ENCODE assay signal across 12 cellular contexts in genomic region chr11:134762248-134763029, GRCh38.
DNase-seq lines count a peak whose midpoint lies in the region; ATAC-seq and TF ChIP-seq lines count a peak whose summit lies in the region.
"Had no signal": no experiment of that assay in that cellular context is flagged by ENCODE, and none has a peak within 500 bp of the region (broad histone marks: within the 10 kb centered on the region; RNA-seq: fewer than 3 reads in every experiment).

No MANE protein-coding gene starts in this region.

- CTCF ChIA-PET in activated CD8-positive, alpha-beta memory T cell treated with anti-CD3 and anti-CD28 coated beads, Interleukin-2, amount 10 ng/mL, durations not matched to agents 7 days and 5 days (lab: Charles Lee) = no interaction called here

- TF ChIP-seq CTCF in type B pancreatic cell (conservative IDR thresholded peaks at IDR 0.05) = no peak

- peak; percentile 47 for ATAC-seq in activated CD8-positive, alpha-beta memory T cell treated with anti-CD3 and anti-CD28 coated beads, Interleukin-2, amount 10 ng/mL, durations not matched to agents 7 days and 5 days
- ATAC-seq in SK-N-SH treated with all-trans-retinoic acid at 6 μM for 48 hours (no peak), GM19328 (IDR thresholded peaks at IDR 0.05; ENCODE audit: unreplicated experiment) (no peak)

- H3K9me3 Mint-ChIP-seq in activated CD8-positive, alpha-beta memory T cell treated with anti-CD3 and anti-CD28 coated beads, Interleukin-2, amount 10 ng/mL, durations not matched to agents 7 days and 5 days (ENCODE audit: low read depth) = no peaks in the 10 kb centered on the region
- H3K9me3 Mint-ChIP-seq in activated naive CD8-positive, alpha-beta T cell treated with anti-CD3 and anti-CD28 coated beads for 36 hours = peaks cover 2% of the 10 kb centered on the region
- no peaks in the 10 kb centered on the region for H3K9me3 Mint-ChIP-seq in type B pancreatic cell

- H3K36me3 Mint-ChIP-seq in activated CD8-positive, alpha-beta memory T cell treated with anti-CD3 and anti-CD28 coated beads, Interleukin-2, amount 10 ng/mL, durations not matched to agents 7 days and 5 days = no peaks in the 10 kb centered on the region
- H3K36me3 Mint-ChIP-seq in activated naive CD8-positive, alpha-beta T cell treated with anti-CD3 and anti-CD28 coated beads for 36 hours = no peaks in the 10 kb centered on the region
- H3K36me3 Mint-ChIP-seq in type B pancreatic cell = no peaks in the 10 kb centered on the region

- H3K4me1 Mint-ChIP-seq in activated CD8-positive, alpha-beta memory T cell treated with anti-CD3 and anti-CD28 coated beads, Interleukin-2, amount 10 ng/mL, durations not matched to agents 7 days and 5 days = no peaks in the 10 kb centered on the region
- no peaks in the 10 kb centered on the region for H3K4me1 Mint-ChIP-seq in activated naive CD8-positive, alpha-beta T cell treated with anti-CD3 and anti-CD28 coated beads for 36 hours
- peaks cover 4% of the 10 kb centered on the region for H3K4me1 Mint-ChIP-seq in type B pancreatic cell (ENCODE audit: unreplicated experiment)

- H3K27ac Mint-ChIP-seq in activated CD8-positive, alpha-beta memory T cell treated with anti-CD3 and anti-CD28 coated beads, Interleukin-2, amount 10 ng/mL, durations not matched to agents 7 days and 5 days = no peak overlapping the region
- H3K27ac Mint-ChIP-seq in activated naive CD8-positive, alpha-beta T cell treated with anti-CD3 and anti-CD28 coated beads for 36 hours = peak overlapping the region; percentile 60
- H3K27ac Mint-ChIP-seq in type B pancreatic cell = no peak overlapping the region

- DNase-seq in activated CD8-positive, alpha-beta memory T cell treated with anti-CD3 and anti-CD28 coated beads, Interleukin-2, amount 10 ng/mL, durations not matched to agents 7 days and 5 days = no peak
- DNase-seq in activated CD8-positive, alpha-beta memory T cell treated with anti-CD3 and anti-CD28 coated beads, Interleukin-2, amount 50 U/mL, for 4 hours = no peak
- no peak for DNase-seq in activated naive CD8-positive, alpha-beta T cell treated with anti-CD3 and anti-CD28 coated beads for 36 hours
- peak; percentile 25 for DNase-seq in iPS-NIHi11 (ENCODE audit: low spot score)
- peak; percentile 72 for DNase-seq in type B pancreatic cell (ENCODE audit: extremely low spot score, unreplicated experiment)
- no peak for DNase-seq in GM19238 (ENCODE audit: insufficient read length, low spot score)
- DNase-seq: activated CD4-positive, alpha-beta T cell treated with anti-CD3 and anti-CD28 coated beads, Interleukin-2, amount 50 U/mL, for 1 hour; GDM1; GM23248; trophoblast cell had no signal

- H3K27me3 Mint-ChIP-seq in activated CD8-positive, alpha-beta memory T cell treated with anti-CD3 and anti-CD28 coated beads, Interleukin-2, amount 10 ng/mL, durations not matched to agents 7 days and 5 days = no peaks in the 10 kb centered on the region
- H3K27me3 Mint-ChIP-seq in activated naive CD8-positive, alpha-beta T cell treated with anti-CD3 and anti-CD28 coated beads for 36 hours = peaks cover 4% of the 10 kb centered on the region
- H3K27me3 Mint-ChIP-seq in type B pancreatic cell = peaks cover 11% of the 10 kb centered on the region

- peak overlapping the region; percentile 42 for H3K4me3 Mint-ChIP-seq in activated CD8-positive, alpha-beta memory T cell treated with anti-CD3 and anti-CD28 coated beads, Interleukin-2, amount 10 ng/mL, durations not matched to agents 7 days and 5 days
- peak overlapping the region; percentile 71 for H3K4me3 Mint-ChIP-seq in activated naive CD8-positive, alpha-beta T cell treated with anti-CD3 and anti-CD28 coated beads for 36 hours
- no peak overlapping the region for H3K4me3 Mint-ChIP-seq in type B pancreatic cell

TF ChIP-seq in SK-N-SH treated with all-trans-retinoic acid at 6 μM for 48 hours, 23 proteins besides CTCF, POLR2A, EP300 and RAD21:
- TF ChIP-seq ZC3H10 (CRISPR knock-in tag; IDR thresholded peaks at IDR 0.05) (no peak), POU6F1 (CRISPR knock-in tag; IDR thresholded peaks at IDR 0.05; ENCODE audit: borderline replicate concordance, low read depth) (no peak), ESRRG (CRISPR knock-in tag; IDR thresholded peaks at IDR 0.05) (no peak), ISL1 (CRISPR knock-in tag; IDR thresholded peaks at IDR 0.05) (no peak), BACH2 (CRISPR knock-in tag; IDR thresholded peaks at IDR 0.05; ENCODE audit: borderline replicate concordance) (no peak), TSHZ2 (CRISPR knock-in tag; IDR thresholded peaks at IDR 0.05) (no peak), GLIS3 (CRISPR knock-in tag; IDR thresholded peaks at IDR 0.05) (no peak), ZFP30 (CRISPR knock-in tag; IDR thresholded peaks at IDR 0.05) (no peak), CSRNP3 (CRISPR knock-in tag; IDR thresholded peaks at IDR 0.05) (no peak)

Comparison
In these comparisons a context has a peak if more than half of its experiments do, and no peak if none do; other contexts are left out.
1. DNase-seq: peak in iPS-NIHi11 (single experiment) and type B pancreatic cell (single experiment); none in activated CD8-positive, alpha-beta memory T cell treated with anti-CD3 and anti-CD28 coated beads, Interleukin-2, amount 10 ng/mL, durations not matched to agents 7 days and 5 days (single experiment), activated CD8-positive, alpha-beta memory T cell treated with anti-CD3 and anti-CD28 coated beads, Interleukin-2, amount 50 U/mL, for 4 hours (single experiment), activated naive CD8-positive, alpha-beta T cell treated with anti-CD3 and anti-CD28 coated beads for 36 hours (single experiment) and GM19238 (single experiment).